ENCODE assay signal across 27 cellular contexts in the genomic region with DNA sequence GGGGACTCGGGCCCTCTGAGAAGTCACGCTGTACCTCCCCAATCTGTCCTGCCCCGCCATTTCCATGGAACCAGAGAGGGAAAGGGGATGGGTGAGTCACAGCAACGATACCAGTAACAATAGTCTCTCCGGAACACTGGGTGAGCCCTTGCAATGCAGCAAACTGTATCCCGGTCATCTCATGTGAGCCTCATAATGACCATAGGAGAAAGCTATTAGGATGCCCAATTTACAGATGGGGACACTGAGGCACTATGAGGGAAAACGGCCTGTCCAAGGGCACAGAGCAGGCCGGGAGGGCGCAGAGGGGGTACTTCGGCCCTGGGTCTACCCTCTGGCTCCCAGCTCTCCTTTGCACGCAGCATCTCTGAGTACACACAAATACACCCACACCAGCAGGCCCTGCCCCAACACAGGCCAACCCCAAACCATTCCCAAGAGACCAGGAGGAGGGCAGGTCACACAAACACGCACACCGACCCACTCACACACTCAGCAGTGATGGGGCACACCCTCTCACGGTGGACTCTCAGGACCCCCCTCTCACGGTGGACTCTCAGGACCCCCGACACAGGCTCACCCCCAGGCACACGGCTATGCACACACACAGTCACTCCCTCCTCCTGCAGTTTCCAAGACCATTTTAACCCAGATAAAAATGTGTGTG. TPM values are rescaled to one million over a fixed set of nuclear protein-coding genes. Genes with fewer than 3 reads are reported as not detected.
DNase-seq lines count a peak whose midpoint lies in the region; ATAC-seq and TF ChIP-seq lines count a peak whose summit lies in the region.
"Had no signal": no experiment of that assay in that cellular context is flagged by ENCODE, and none has a peak within 500 bp of the region (broad histone marks: within the 10 kb centered on the region; RNA-seq: fewer than 3 reads in every experiment).

No MANE protein-coding gene starts in this region.

- no peaks in the 10 kb centered on the region for H3K79me2 ChIP-seq in osteoblast (ENCODE audit: insufficient read depth, low read length)
- H3K79me2 ChIP-seq: hepatocyte had no signal

- H3K27ac Mint-ChIP-seq in natural killer cell: no peak overlapping the region
- H3K27ac Mint-ChIP-seq: activated CD4-positive, alpha-beta memory T cell treated with anti-CD3 and anti-CD28 coated beads for 36 hours; T-helper 2 cell treated with Interferon-gamma antibody and Interleukin-4, amounts not matched to agents 5 μg/mL and 100 μg/mL, for 36 hours had no signal

- H3K4me3 ChIP-seq in esophagus muscularis mucosa: peak overlapping the region; percentile 39 to 53 (median 47)
- no peak overlapping the region for H3K4me3 ChIP-seq in osteoblast (ENCODE audit: insufficient read depth, low read length)
- H3K4me3 ChIP-seq: BLaER1 treated with 17β-estradiol and CSF1 and Interleukin-3, amounts not matched to agents 10 nM and 100 nM; GM23248; hepatocyte; MG63; mucosa of descending colon had no signal

- no peak for TF ChIP-seq EP300 in esophagus muscularis mucosa (IDR thresholded peaks at IDR 0.05)

- H3K4me3 Mint-ChIP-seq in natural killer cell: no peak overlapping the region
- H3K4me3 Mint-ChIP-seq: activated CD4-positive, alpha-beta memory T cell treated with anti-CD3 and anti-CD28 coated beads for 36 hours; T-helper 2 cell treated with Interferon-gamma antibody and Interleukin-4, amounts not matched to agents 5 μg/mL and 100 μg/mL, for 36 hours had no signal

- no peaks in the 10 kb centered on the region for H4K20me1 ChIP-seq in osteoblast (ENCODE audit: insufficient read depth, low read length)
- H4K20me1 ChIP-seq: BLaER1 treated with 17β-estradiol and CSF1 and Interleukin-3, amounts not matched to agents 10 nM and 100 nM had no signal

- peak overlapping the region; percentile 97 for H3K27ac ChIP-seq in angular gyrus (ENCODE audit: low read depth, low read length)
- peak overlapping the region in 1 of 4 donors; percentile 57 for H3K27ac ChIP-seq in esophagus muscularis mucosa (replicated peaks in 1 of 4)
- H3K27ac ChIP-seq in osteoblast (ENCODE audit: low read depth, low read length): no peak overlapping the region
- H3K27ac ChIP-seq: BLaER1 treated with 17β-estradiol and CSF1 and Interleukin-3, amounts not matched to agents 10 nM and 100 nM; GM23248; hepatocyte; WERI-Rb-1 had no signal

- H3K4me1 ChIP-seq in ES-I3 (ENCODE audit: insufficient read depth, low read length) (peaks cover 9% of the 10 kb centered on the region; the same call in 1 of the 2 replicates), esophagus muscularis mucosa (peaks cover 0 to 16% (median 15%) of the 10 kb centered on the region in 4 donors), osteoblast (ENCODE audit: insufficient read depth, low read length) (no peaks in the 10 kb centered on the region)

- H2AFZ ChIP-seq in osteoblast (ENCODE audit: low read length): no peak overlapping the region
- H2AFZ ChIP-seq: GM23248, hepatocyte had no signal

- peak overlapping the region; percentile 65; the same call in 1 of the 2 replicates for H3K9ac ChIP-seq in ES-I3 (ENCODE audit: low read depth, low read length)
- H3K9ac ChIP-seq: BLaER1 treated with 17β-estradiol and CSF1 and Interleukin-3, amounts not matched to agents 10 nM and 100 nM; GM23248 had no signal

- no peaks in the 10 kb centered on the region for H3K36me3 Mint-ChIP-seq in natural killer cell
- H3K36me3 Mint-ChIP-seq: activated CD4-positive, alpha-beta memory T cell treated with anti-CD3 and anti-CD28 coated beads for 36 hours had no signal

- H3K27me3 Mint-ChIP-seq in natural killer cell (ENCODE audit: low read depth in 2 of 2): peaks cover 33 to 46% of the 10 kb centered on the region in 2 donors

- peaks cover 0 to 6% of the 10 kb centered on the region in 2 donors for H3K4me1 Mint-ChIP-seq in natural killer cell

- H3K36me3 ChIP-seq in ES-I3 (ENCODE audit: insufficient read depth, low read length) (no peaks in the 10 kb centered on the region), esophagus muscularis mucosa (no peaks in the 10 kb centered on the region), osteoblast (ENCODE audit: insufficient read depth, low read length) (no peaks in the 10 kb centered on the region)
- H3K36me3 ChIP-seq: BLaER1 treated with 17β-estradiol and CSF1 and Interleukin-3, amounts not matched to agents 10 nM and 100 nM; MG63 had no signal

- H3K9me3 ChIP-seq in ES-I3 (ENCODE audit: control insufficient read depth, insufficient read depth, low read length) (no peaks in the 10 kb centered on the region), esophagus muscularis mucosa (no peaks in the 10 kb centered on the region), osteoblast (ENCODE audit: low read depth, low read length) (no peaks in the 10 kb centered on the region)
- H3K9me3 ChIP-seq: BLaER1 treated with 17β-estradiol and CSF1 and Interleukin-3, amounts not matched to agents 10 nM and 100 nM; MG63; mucosa of descending colon had no signal

- H3K27me3 ChIP-seq in esophagus muscularis mucosa: peaks cover 0 to 74% (median 1%) of the 10 kb centered on the region in 4 donors
- peaks cover 4% of the 10 kb centered on the region for H3K27me3 ChIP-seq in osteoblast (ENCODE audit: insufficient read depth, low read length)

- no peak for TF ChIP-seq CTCF in esophagus muscularis mucosa (IDR thresholded peaks at IDR 0.05)
- no peak for TF ChIP-seq CTCF in osteoblast (IDR thresholded peaks at IDR 0.05; ENCODE audit: extremely low read depth, low read depth, low read length)
- TF ChIP-seq CTCF in GM10266 (IDR thresholded peaks at IDR 0.05; ENCODE audit: control insufficient read depth, insufficient read depth, low read depth, missing control alignments): no peak
- no peak for TF ChIP-seq CTCF in natural killer cell (IDR thresholded peaks at IDR 0.05)

- ATAC-seq in GM21723 (IDR thresholded peaks at IDR 0.05; ENCODE audit: unreplicated experiment) (no peak), natural killer cell (no peak)
- ATAC-seq: mucosa of descending colon; SK-N-SH treated with all-trans-retinoic acid at 6 μM for 48 hours; stimulated activated naive CD8-positive, alpha-beta T cell treated with anti-CD3 and anti-CD28 coated beads, Interleukin-15, Interleukin-2, amounts not matched to agents 100 U/mL and 50 U/mL, for 24 hours had no signal

- intact Hi-C loops in esophagus muscularis mucosa (cut with DNase I) (no loop called here), natural killer cell (cut with micrococcal nuclease) (no loop called here)

- no peak overlapping the region for H3K4me2 ChIP-seq in osteoblast (ENCODE audit: insufficient read depth, low read length)

- DNase-seq in esophagus muscularis mucosa (ENCODE audit: extremely low spot score) (no peak), osteoblast (ENCODE audit: insufficient read length, low spot score, missing footprints) (peak; percentile 84), GM10266 (ENCODE audit: extremely low spot score) (no peak), natural killer cell (no peak), NCI-H524 (lab: John Stamatoyannopoulos, UW) (no peak)
- DNase-seq: ACHN; activated CD4-positive, alpha-beta memory T cell treated with anti-CD3 and anti-CD28 coated beads for 36 hours; activated gamma-delta T cell treated with Interleukin-2 at 50 U/mL for 16 hours; activated T-cell treated with anti-CD3 and anti-CD28 coated beads for 4 hours; foreskin melanocyte; GM23248; MG63; mucosa of descending colon; NCI-H1417 treated with DMSO at 0.1 percent for 48 hours; NCI-H526; stimulated activated CD4-positive, alpha-beta T cell treated with anti-CD3 and anti-CD28 coated beads, Interleukin-4, amount 100 ng/mL, for 4 hours; stimulated activated naive CD8-positive, alpha-beta T cell treated with anti-CD3 and anti-CD28 coated beads, Interleukin-15, Interleukin-2, amounts not matched to agents 100 U/mL and 50 U/mL, for 24 hours; WERI-Rb-1 had no signal

- H3K9me3 Mint-ChIP-seq in natural killer cell: no peaks in the 10 kb centered on the region
- H3K9me3 Mint-ChIP-seq: activated CD4-positive, alpha-beta memory T cell treated with anti-CD3 and anti-CD28 coated beads for 36 hours; T-helper 2 cell treated with Interferon-gamma antibody and Interleukin-4, amounts not matched to agents 5 μg/mL and 100 μg/mL, for 36 hours had no signal

- TF ChIP-seq POLR2A in esophagus muscularis mucosa (IDR thresholded peaks at IDR 0.05; ENCODE audit: low read depth): no peak

- 74% methylated on average over 14 of the region's 17 CpGs for WGBS in esophagus muscularis mucosa

RNA-seq across cellular contexts. Expression of gene LRRC4B, which starts 18.2 kb away (rescaled TPM):
- 10 to 100 TPM in 1 of 4 donors, 1 to 10 TPM in 3; 3.7 to 12.5 (median 6.7) TPM for total RNA-seq in esophagus muscularis mucosa
- total RNA-seq in osteoblast: not detected in 2 replicates
- not detected for total RNA-seq in natural killer cell
- total RNA-seq: activated CD4-positive, alpha-beta memory T cell treated with anti-CD3 and anti-CD28 coated beads for 36 hours; GM23248 had no signal

RNA-seq across cellular contexts. Expression of gene ASPDH, which starts 36.3 kb away (rescaled TPM):
- total RNA-seq in esophagus muscularis mucosa (1 to 10 TPM in 1 of 4 donors, not detected in 3; 1.6 TPM), osteoblast (not detected in 2 replicates), natural killer cell (not detected)
- total RNA-seq: activated CD4-positive, alpha-beta memory T cell treated with anti-CD3 and anti-CD28 coated beads for 36 hours; cardiac septum; epithelial cell of proximal tubule; GM23248; mucosa of descending colon had no signal

RNA-seq across cellular contexts. Expression of gene JOSD2, which starts 39.1 kb away (rescaled TPM):
- total RNA-seq in esophagus muscularis mucosa (10 to 100 TPM; 31.3 to 59.4 (median 42.9) TPM), osteoblast (19.4 and 22.8 TPM in 2 replicates), natural killer cell (10 to 100 TPM; 18.8 to 22.0 (median 20.3) TPM)
